In the genomic region with DNA sequence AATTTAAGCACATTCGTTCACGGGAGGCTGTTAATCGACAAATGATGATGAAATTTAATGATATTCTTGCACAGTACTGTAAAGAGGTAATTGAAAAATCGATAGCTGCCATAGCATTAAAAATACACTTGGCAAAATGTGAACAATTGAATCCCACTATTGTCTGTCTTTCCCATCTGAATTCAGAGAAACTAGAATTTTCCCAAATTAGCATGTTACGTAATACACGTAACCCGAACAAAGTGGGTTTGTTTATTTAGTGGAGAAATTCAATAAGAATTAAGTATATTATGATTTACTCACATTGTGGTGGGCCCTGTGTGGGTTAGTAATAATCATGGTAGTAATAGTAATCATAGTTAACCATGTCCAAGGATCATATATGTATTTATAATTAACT, we compare ENCODE assay signal across 2 cellular contexts.
TF ChIP-seq lines count a peak whose summit lies in the region.

No MANE protein-coding gene starts in this region.

TF ChIP-seq in IMR-90, 13 proteins besides CTCF, POLR2A, EP300 and RAD21:
- TF ChIP-seq BHLHE40 (IDR thresholded peaks at IDR 0.05; ENCODE audit: low read depth, low read length) (no peak), CEBPB (IDR thresholded peaks at IDR 0.05; ENCODE audit: low read depth, low read length) (peak; percentile 79)

TF ChIP-seq in H1, 55 proteins besides CTCF, POLR2A, EP300 and RAD21:
- TF ChIP-seq CEBPB (IDR thresholded peaks at IDR 0.05; ENCODE audit: low read depth, low read length) (peak; percentile 45; the same call in 1 of the 2 replicates), RNF2 (IDR thresholded peaks at IDR 0.05; ENCODE audit: borderline replicate concordance, low read depth, low read length, missing control alignments, poor library complexity, severe bottlenecking) (no peak)
